ENCODE assay signal across 1 cellular context in genomic region chr5:14753292-14753691, GRCh38.
A peak's percentile ranks its signal among the peaks of the same experiment; 100 is the strongest.
TF ChIP-seq lines count a peak whose summit lies in the region.

No MANE protein-coding gene starts in this region.

TF ChIP-seq in HepG2, 621 proteins besides CTCF, POLR2A, EP300 and RAD21 (continued from another document and continues in another):
- TF ChIP-seq TFDP1 (CRISPR knock-in tag; IDR thresholded peaks at IDR 0.05; ENCODE audit: borderline replicate concordance) (no peak), ZNF350 (CRISPR knock-in tag; IDR thresholded peaks at IDR 0.05; ENCODE audit: borderline replicate concordance, low read depth) (no peak), POLR2G (IDR thresholded peaks at IDR 0.05; ENCODE audit: low read depth, low read length) (no peak), CREM (IDR thresholded peaks at IDR 0.05) (peak; percentile 34; the same call in 1 of the 2 replicates), CREM (CRISPR knock-in tag; IDR thresholded peaks at IDR 0.05) (no peak), ZNF234 (CRISPR knock-in tag; conservative IDR thresholded peaks at IDR 0.05) (no peak), ZNF44 (CRISPR knock-in tag; IDR thresholded peaks at IDR 0.05) (no peak), MXI1 (IDR thresholded peaks at IDR 0.05; ENCODE audit: borderline replicate concordance, low read depth, low read length) (no peak), PREB (CRISPR knock-in tag; IDR thresholded peaks at IDR 0.05) (no peak), ATF2 (CRISPR knock-in tag; IDR thresholded peaks at IDR 0.05) (0 out of 2 replicates have a peak, but pooled peaks have one; percentile 21), ZNF18 (CRISPR knock-in tag; IDR thresholded peaks at IDR 0.05; ENCODE audit: insufficient replicate concordance) (no peak), RFX1 (IDR thresholded peaks at IDR 0.05) (no peak), ZNF251 (CRISPR knock-in tag; IDR thresholded peaks at IDR 0.05) (no peak), ZNF318 (CRISPR knock-in tag; IDR thresholded peaks at IDR 0.05) (no peak), FOXA1 (IDR thresholded peaks at IDR 0.05) (no peak), FOXA1 (CRISPR knock-in tag; IDR thresholded peaks at IDR 0.05) (peak; percentile 82), TBX2 (CRISPR knock-in tag; IDR thresholded peaks at IDR 0.05; ENCODE audit: borderline replicate concordance) (peak; percentile 68; the same call in 1 of the 2 replicates), SOX5 (CRISPR knock-in tag; IDR thresholded peaks at IDR 0.05; ENCODE audit: borderline replicate concordance) (peak; percentile 53; the same call in 1 of the 2 replicates), AHDC1 (CRISPR knock-in tag; IDR thresholded peaks at IDR 0.05; ENCODE audit: borderline replicate concordance) (no peak), ZNF513 (CRISPR knock-in tag; conservative IDR thresholded peaks at IDR 0.05) (no peak), ATM (IDR thresholded peaks at IDR 0.05; ENCODE audit: borderline replicate concordance) (no peak), ZBED4 (CRISPR knock-in tag; IDR thresholded peaks at IDR 0.05; ENCODE audit: borderline replicate concordance) (no peak), ZNF772 (CRISPR knock-in tag; IDR thresholded peaks at IDR 0.05) (no peak), SOX6 (IDR thresholded peaks at IDR 0.05) (no peak), SOX6 (CRISPR knock-in tag; IDR thresholded peaks at IDR 0.05) (peak; percentile 49; the same call in 1 of the 2 replicates), ZFP36L1 (CRISPR knock-in tag; IDR thresholded peaks at IDR 0.05) (no peak), GPN1 (CRISPR knock-in tag; IDR thresholded peaks at IDR 0.05; ENCODE audit: borderline replicate concordance) (no peak), ZNF720 (CRISPR knock-in tag; IDR thresholded peaks at IDR 0.05) (no peak)
